ENCODE assay signal across 15 cellular contexts in the genomic region with DNA sequence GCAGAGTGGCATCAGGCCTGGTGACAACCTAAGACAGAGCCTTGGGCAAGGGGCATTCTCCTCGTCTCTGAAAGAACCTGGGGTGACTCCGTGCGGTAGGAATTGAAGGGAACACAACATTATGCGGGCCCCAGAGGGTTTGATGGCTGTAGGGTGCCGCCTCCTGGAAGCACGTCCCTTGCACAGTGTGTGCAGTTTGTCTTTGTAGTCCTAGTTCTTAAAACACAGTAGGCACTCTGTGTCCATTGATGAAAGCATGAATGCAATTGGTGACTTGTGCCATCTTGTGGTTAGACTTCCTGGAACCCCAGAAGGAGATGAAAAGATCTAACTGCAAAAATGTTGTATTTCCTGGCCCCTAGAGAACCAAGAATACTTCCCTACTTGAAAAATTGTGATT.
DNase-seq lines count a peak whose midpoint lies in the region; ATAC-seq, FAIRE-seq and TF ChIP-seq lines count a peak whose summit lies in the region.
"Had no signal": no experiment of that assay in that cellular context is flagged by ENCODE, and none has a peak within 500 bp of the region (broad histone marks: within the 10 kb centered on the region; RNA-seq: fewer than 3 reads in every experiment).

No MANE protein-coding gene starts in this region.

- no peaks in the 10 kb centered on the region for H3K9me3 Mint-ChIP-seq in activated naive CD4-positive, alpha-beta T cell treated with anti-CD3 and anti-CD28 coated beads for 36 hours
- H3K9me3 Mint-ChIP-seq in chondrocyte (ENCODE audit: low read depth): no peaks in the 10 kb centered on the region
- H3K9me3 Mint-ChIP-seq: activated T-helper 17 cell treated with anti-CD3 and anti-CD28 coated beads, Interleukin-2, amount 50 U/mL, for 72 hours; natural killer cell treated with Interleukin-12 subunit alpha and Interleukin-12 subunit beta and Interleukin-15 and Interleukin-18, amount 100 ng/mL, for 72 hours; stimulated activated naive CD8-positive, alpha-beta T cell treated with anti-CD3 and anti-CD28 coated beads, Interleukin-15, Interleukin-2, amounts not matched to agents 100 ng/mL and 50 ng/mL, for 24 hours had no signal

- intact Hi-C loops in activated naive CD4-positive, alpha-beta T cell treated with anti-CD3 and anti-CD28 coated beads for 36 hours (cut with micrococcal nuclease): loop anchor here (1.0 kb wide), 3 partner anchors 169 to 242 kb away; no protein-coding TSS in a partner anchor
- intact Hi-C loops in kidney (cut with DNase I): no loop called here

- no peaks in the 10 kb centered on the region for H3K27me3 ChIP-seq in Loucy (ENCODE audit: insufficient read depth, low read length, poor library complexity, severe bottlenecking)
- H3K27me3 ChIP-seq in tibial nerve: no peaks in the 10 kb centered on the region
- H3K27me3 ChIP-seq: BLaER1 treated with 17β-estradiol and CSF1 and Interleukin-3, amounts not matched to agents 10 nM and 100 nM; heart left ventricle had no signal

- H2AFZ ChIP-seq in Loucy (ENCODE audit: low read length): peak overlapping the region; percentile 74; the same call in 1 of the 2 replicates

- peaks cover 10% of the 10 kb centered on the region for H3K4me1 ChIP-seq in Loucy (ENCODE audit: insufficient read depth, low read length, poor library complexity, severe bottlenecking)
- H3K4me1 ChIP-seq in tibial nerve: peaks cover 0 to 7% (median 0%) of the 10 kb centered on the region in 4 donors
- no peaks in the 10 kb centered on the region for H3K4me1 ChIP-seq in kidney (ENCODE audit: control insufficient read depth in 1 of 2, insufficient read depth in 1 of 2, low read depth in 1 of 2, low read length in 2 of 2)
- H3K4me1 ChIP-seq: heart left ventricle had no signal

- H3K27me3 Mint-ChIP-seq in activated naive CD4-positive, alpha-beta T cell treated with anti-CD3 and anti-CD28 coated beads for 36 hours (ENCODE audit: low read depth): no peaks in the 10 kb centered on the region
- peaks cover 2% of the 10 kb centered on the region for H3K27me3 Mint-ChIP-seq in chondrocyte (ENCODE audit: low read depth)
- H3K27me3 Mint-ChIP-seq: activated T-helper 17 cell treated with anti-CD3 and anti-CD28 coated beads, Interleukin-2, amount 50 U/mL, for 72 hours; stimulated activated naive CD8-positive, alpha-beta T cell treated with anti-CD3 and anti-CD28 coated beads, Interleukin-15, Interleukin-2, amounts not matched to agents 100 ng/mL and 50 ng/mL, for 24 hours had no signal

- TF ChIP-seq EP300 in tibial nerve (IDR thresholded peaks at IDR 0.05): no peak

- H3K9me3 ChIP-seq in Loucy (ENCODE audit: insufficient read depth, low read depth, low read length): no peaks in the 10 kb centered on the region
- H3K9me3 ChIP-seq in tibial nerve: peaks cover 0 to 5% (median 0%) of the 10 kb centered on the region in 4 donors
- no peaks in the 10 kb centered on the region for H3K9me3 ChIP-seq in kidney (ENCODE audit: control insufficient read depth in 1 of 2, low read length in 2 of 2)
- H3K9me3 ChIP-seq: heart left ventricle had no signal

- H3K9ac ChIP-seq in Loucy (ENCODE audit: low read depth, low read length, poor library complexity, severe bottlenecking) (no peak overlapping the region), kidney (ENCODE audit: low read length in 2 of 2) (no peak overlapping the region)
- H3K9ac ChIP-seq: BLaER1 treated with 17β-estradiol and CSF1 and Interleukin-3, amounts not matched to agents 10 nM and 100 nM had no signal

- FAIRE-seq in kidney (lab: Jason Lieb, UNC): no peak

- H3K4me2 ChIP-seq in Loucy (ENCODE audit: low read depth, low read length, poor library complexity, severe bottlenecking): peak overlapping the region; percentile 43

- 70 to 81% methylated on average over 6 of the region's 6 CpGs for WGBS in tibial nerve, 2 donors

- H3K36me3 ChIP-seq in Loucy (ENCODE audit: insufficient read depth, low read length) (no peaks in the 10 kb centered on the region), tibial nerve (no peaks in the 10 kb centered on the region), kidney (ENCODE audit: control insufficient read depth in 1 of 2, insufficient read depth in 2 of 2, low read length in 2 of 2) (no peaks in the 10 kb centered on the region)
- H3K36me3 ChIP-seq: BLaER1 treated with 17β-estradiol and CSF1 and Interleukin-3, amounts not matched to agents 10 nM and 100 nM; heart left ventricle had no signal

- no peak for TF ChIP-seq POLR2A in tibial nerve (IDR thresholded peaks at IDR 0.05)

- TF ChIP-seq CTCF in Loucy (conservative IDR thresholded peaks at IDR 0.05; ENCODE audit: low read length): peak; percentile 48
- peak; percentile 21 for TF ChIP-seq CTCF in chondrocyte (IDR thresholded peaks at IDR 0.05)
- no peak for TF ChIP-seq CTCF in tibial nerve (IDR thresholded peaks at IDR 0.05)
- TF ChIP-seq CTCF in kidney (IDR thresholded peaks at IDR 0.05; ENCODE audit: borderline replicate concordance, extremely low read depth, insufficient read depth): no peak

- no peak overlapping the region for H3K27ac ChIP-seq in tibial nerve
- no peak overlapping the region for H3K27ac ChIP-seq in kidney (ENCODE audit: low read depth in 2 of 2, low read length in 2 of 2)
- H3K27ac ChIP-seq: BLaER1 treated with 17β-estradiol and CSF1 and Interleukin-3, amounts not matched to agents 10 nM and 100 nM; heart left ventricle; VCaP had no signal

- no peaks in the 10 kb centered on the region for H3K36me3 Mint-ChIP-seq in activated naive CD4-positive, alpha-beta T cell treated with anti-CD3 and anti-CD28 coated beads for 36 hours (ENCODE audit: low read depth)
- no peaks in the 10 kb centered on the region for H3K36me3 Mint-ChIP-seq in chondrocyte (ENCODE audit: low read depth)
- H3K36me3 Mint-ChIP-seq: natural killer cell treated with Interleukin-12 subunit alpha and Interleukin-12 subunit beta and Interleukin-15 and Interleukin-18, amount 100 ng/mL, for 72 hours had no signal

- no peak overlapping the region for H3K4me3 Mint-ChIP-seq in activated naive CD4-positive, alpha-beta T cell treated with anti-CD3 and anti-CD28 coated beads for 36 hours
- H3K4me3 Mint-ChIP-seq in chondrocyte (ENCODE audit: unreplicated experiment): no peak overlapping the region
- H3K4me3 Mint-ChIP-seq: activated T-helper 17 cell treated with anti-CD3 and anti-CD28 coated beads, Interleukin-2, amount 50 U/mL, for 72 hours; HFFc6; natural killer cell treated with Interleukin-12 subunit alpha and Interleukin-12 subunit beta and Interleukin-15 and Interleukin-18, amount 100 ng/mL, for 72 hours; stimulated activated naive CD8-positive, alpha-beta T cell treated with anti-CD3 and anti-CD28 coated beads, Interleukin-15, Interleukin-2, amounts not matched to agents 100 ng/mL and 50 ng/mL, for 24 hours had no signal

- peak; percentile 39 for DNase-seq in activated naive CD4-positive, alpha-beta T cell treated with anti-CD3 and anti-CD28 coated beads for 36 hours
- DNase-seq in activated naive CD4-positive, alpha-beta T cell (lab: John Stamatoyannopoulos, UW): no peak
- DNase-seq in chondrocyte (ENCODE audit: low spot score) (no peak), putamen (ENCODE audit: low spot score) (peak; percentile 56), tibial nerve (ENCODE audit: low spot score in 2 of 2) (no peak), kidney (no peak)
- DNase-seq: heart left ventricle, HFFc6 had no signal

- no peaks in the 10 kb centered on the region for H3F3A ChIP-seq in Loucy (ENCODE audit: low read depth)

- H3K4me3 ChIP-seq in Loucy (ENCODE audit: low read length, poor library complexity, severe bottlenecking) (no peak overlapping the region), tibial nerve (no peak overlapping the region), kidney (ENCODE audit: low read length in 2 of 2) (no peak overlapping the region)
- H3K4me3 ChIP-seq: BLaER1 treated with 17β-estradiol and CSF1 and Interleukin-3, amounts not matched to agents 10 nM and 100 nM; heart left ventricle had no signal

- no peaks in the 10 kb centered on the region for H4K20me1 ChIP-seq in Loucy (ENCODE audit: insufficient read depth, low read length, poor library complexity, severe bottlenecking)
- H4K20me1 ChIP-seq: BLaER1 treated with 17β-estradiol and CSF1 and Interleukin-3, amounts not matched to agents 10 nM and 100 nM had no signal

- no peaks in the 10 kb centered on the region for H3K79me2 ChIP-seq in Loucy (ENCODE audit: insufficient read depth, low read length)

- no peak overlapping the region for H3K27ac Mint-ChIP-seq in activated naive CD4-positive, alpha-beta T cell treated with anti-CD3 and anti-CD28 coated beads for 36 hours
- H3K27ac Mint-ChIP-seq in chondrocyte (ENCODE audit: unreplicated experiment): no peak overlapping the region
- H3K27ac Mint-ChIP-seq: activated T-helper 17 cell treated with anti-CD3 and anti-CD28 coated beads, Interleukin-2, amount 50 U/mL, for 72 hours; HFFc6; natural killer cell treated with Interleukin-12 subunit alpha and Interleukin-12 subunit beta and Interleukin-15 and Interleukin-18, amount 100 ng/mL, for 72 hours; stimulated activated naive CD8-positive, alpha-beta T cell treated with anti-CD3 and anti-CD28 coated beads, Interleukin-15, Interleukin-2, amounts not matched to agents 100 ng/mL and 50 ng/mL, for 24 hours had no signal

- CTCF ChIA-PET in activated naive CD4-positive, alpha-beta T cell treated with anti-CD3 and anti-CD28 coated beads for 36 hours (lab: Charles Lee): interaction anchor here (0.8 to 1.3 kb wide), 2 partner anchors 166 to 169 kb away, joined by 4 to 7 read pairs; no protein-coding TSS in a partner anchor

- no peaks in the 10 kb centered on the region for H3K9me2 ChIP-seq in Loucy (replicated peaks; ENCODE audit: low read depth, low read length)

- peaks cover 15% of the 10 kb centered on the region for H3K4me1 Mint-ChIP-seq in activated naive CD4-positive, alpha-beta T cell treated with anti-CD3 and anti-CD28 coated beads for 36 hours (ENCODE audit: low read depth)
- no peaks in the 10 kb centered on the region for H3K4me1 Mint-ChIP-seq in chondrocyte (ENCODE audit: low read depth)

- ATAC-seq in GM19455 (IDR thresholded peaks at IDR 0.05; ENCODE audit: unreplicated experiment): no peak
- ATAC-seq: activated T-helper 17 cell treated with anti-CD3 and anti-CD28 coated beads, Interleukin-2, amount 50 U/mL, for 72 hours; heart left ventricle; natural killer cell treated with Interleukin-12 subunit alpha and Interleukin-12 subunit beta and Interleukin-15 and Interleukin-18, amount 100 ng/mL, for 72 hours had no signal

Comparison
In these comparisons a context has a peak if more than half of its experiments do, and no peak if none do; other contexts are left out.
1. DNase-seq: peak in activated naive CD4-positive, alpha-beta T cell treated with anti-CD3 and anti-CD28 coated beads for 36 hours (single experiment) and putamen (single experiment); none in activated naive CD4-positive, alpha-beta T cell (0 of 4), chondrocyte (single experiment), tibial nerve (0 of 2) and kidney (single experiment).
2. CTCF ChIP-seq: peak in Loucy (single experiment) and chondrocyte (single experiment); none in tibial nerve (0 of 5) and kidney (single experiment).